24 cellular contexts compared by ENCODE assay signal in the genomic region with DNA sequence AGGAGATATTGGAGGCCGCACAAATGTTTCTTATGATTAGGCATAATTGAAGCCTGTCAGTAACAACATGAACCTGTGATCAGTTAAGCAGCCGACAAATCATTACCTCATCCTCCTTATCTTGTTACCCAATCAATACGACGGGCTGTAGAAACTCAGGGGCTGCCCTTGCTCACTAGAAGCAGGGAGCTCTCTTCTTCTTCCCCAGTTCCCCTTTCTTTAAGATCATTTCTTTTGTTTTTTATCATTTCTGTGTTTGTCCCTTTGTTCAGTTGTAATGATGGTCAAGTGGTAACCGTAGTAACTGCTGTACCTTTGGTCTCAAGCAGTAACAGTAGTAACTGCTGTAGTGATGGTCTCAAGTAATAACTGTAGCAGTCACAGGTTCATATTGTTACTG. TPM values are rescaled to one million over a fixed set of nuclear protein-coding genes. Genes with fewer than 3 reads are reported as not detected.
DNase-seq lines count a peak whose midpoint lies in the region; ATAC-seq, FAIRE-seq and TF ChIP-seq lines count a peak whose summit lies in the region.
"Had no signal": no experiment of that assay in that cellular context is flagged by ENCODE, and none has a peak within 500 bp of the region (broad histone marks: within the 10 kb centered on the region; RNA-seq: fewer than 3 reads in every experiment).

No MANE protein-coding gene starts in this region.

- H3K79me2 ChIP-seq in endothelial cell of umbilical vein (ENCODE audit: control insufficient read depth, insufficient read depth, low read length), result no peaks in the 10 kb centered on the region

- H2AFZ ChIP-seq in endothelial cell of umbilical vein (ENCODE audit: low read depth, low read length), result no peak overlapping the region
- H2AFZ ChIP-seq: PC-9 had no signal

- no peak for FAIRE-seq in endothelial cell of umbilical vein (lab: Jason Lieb, UNC)
- FAIRE-seq: H1 had no signal

- CTCF ChIA-PET in CD8-positive, alpha-beta T cell (lab: Charles Lee), result no interaction called here
- CTCF ChIA-PET in endothelial cell of umbilical vein (lab: Charles Lee), result interaction anchor here (6.6 kb wide), 1 partner anchor 249 kb away, joined by 102 read pairs; no protein-coding TSS in a partner anchor

- intact Hi-C loops in CD8-positive, alpha-beta T cell (cut with DNase I, micrococcal nuclease), result no loop called here
- intact Hi-C loops in endothelial cell of umbilical vein (cut with micrococcal nuclease), result no loop called here
- intact Hi-C loops in head of caudate nucleus (cut with DNase I), result no loop called here
- intact Hi-C loops in posterior vena cava (cut with DNase I), result no loop called here

- BruUV-seq in endothelial cell of umbilical vein (replicated peaks; lab: Mats Ljungman, UMichigan), result no TSS peak

- no peak for TF ChIP-seq POLR2A in endothelial cell of umbilical vein (IDR thresholded peaks at IDR 0.05; ENCODE audit: low read depth, low read length)

- H3K36me3 ChIP-seq in CD8-positive, alpha-beta T cell (ENCODE audit: insufficient read depth, low read length), result no peaks in the 10 kb centered on the region
- no peaks in the 10 kb centered on the region for H3K36me3 ChIP-seq in endothelial cell of umbilical vein (ENCODE audit: control insufficient read depth in 2 of 2, extremely low read depth in 1 of 2, insufficient read depth in 2 of 2, low read length in 2 of 2)
- H3K36me3 ChIP-seq: SJCRH30, tibial nerve had no signal

- no peaks in the 10 kb centered on the region for H4K20me1 ChIP-seq in endothelial cell of umbilical vein (replicated peaks; ENCODE audit: control insufficient read depth, extremely low read depth, insufficient read depth, low read length)

- no peaks in the 10 kb centered on the region for H3K27me3 ChIP-seq in CD8-positive, alpha-beta T cell (ENCODE audit: insufficient read depth, low read length)
- H3K27me3 ChIP-seq in HL-60 (ENCODE audit: insufficient read depth, poor library complexity, severe bottlenecking) (no peaks in the 10 kb centered on the region), endothelial cell of umbilical vein (ENCODE audit: control insufficient read depth in 2 of 2, insufficient read depth in 2 of 2, low read length in 2 of 2) (peaks cover 23 to 32% of the 10 kb centered on the region in 2 experiments)
- H3K27me3 ChIP-seq: SJCRH30 had no signal

- H3K27ac Mint-ChIP-seq in CD8-positive, alpha-beta T cell, result no peak overlapping the region
- H3K27ac Mint-ChIP-seq: activated T-helper 2 cell treated with anti-CD3 and anti-CD28 coated beads, Interferon-gamma antibody, Interleukin-2, Interleukin-4, amounts not matched to agents 10 μg/mL and 5 μg/mL and 100 μg/mL, durations not matched to agents 14 hours and 24 hours and 36 hours; CD4-positive, alpha-beta memory T cell; nephron progenitor cell; stimulated activated naive CD8-positive, alpha-beta T cell treated with anti-CD3 and anti-CD28 coated beads, Interleukin-15, Interleukin-2, amounts not matched to agents 100 ng/mL and 50 ng/mL, for 24 hours had no signal

- no peaks in the 10 kb centered on the region for H3K36me3 Mint-ChIP-seq in CD8-positive, alpha-beta T cell
- H3K36me3 Mint-ChIP-seq: CD4-positive, alpha-beta memory T cell had no signal

- dilution Hi-C loops in endothelial cell of umbilical vein (cut with MboI; ENCODE audit: extremely low pct_ligation_motif_present, low sequenced_read_pairs), result no loop called here

- H3K4me2 ChIP-seq in endothelial cell of umbilical vein (ENCODE audit: insufficient read depth, low read length), result no peak overlapping the region
- H3K4me2 ChIP-seq: PC-9 had no signal

- peaks cover 10% of the 10 kb centered on the region for H3K4me1 ChIP-seq in CD8-positive, alpha-beta T cell (ENCODE audit: insufficient read depth, low read length)
- peaks cover 2% of the 10 kb centered on the region for H3K4me1 ChIP-seq in endothelial cell of umbilical vein (ENCODE audit: control insufficient read depth, extremely low read depth, insufficient read depth, low read length)
- H3K4me1 ChIP-seq: psoas muscle, SJCRH30 had no signal

- POLR2A ChIA-PET in CD8-positive, alpha-beta T cell (lab: Charles Lee), result no interaction called here
- POLR2A ChIA-PET in endothelial cell of umbilical vein (lab: Charles Lee), result no interaction called here

- H3K27ac ChIP-seq in CD8-positive, alpha-beta T cell (ENCODE audit: low read depth, low read length), result no peak overlapping the region
- H3K27ac ChIP-seq in HL-60 (replicated peaks) (peak overlapping the region; percentile 54), endothelial cell of umbilical vein (ENCODE audit: insufficient read depth, low read depth, low read length) (no peak overlapping the region)
- H3K27ac ChIP-seq: PC-9, psoas muscle, SJCRH30, tibial nerve had no signal

- ATAC-seq in CD8-positive, alpha-beta T cell, result peak; percentile 49
- ATAC-seq in HG02970 (IDR thresholded peaks at IDR 0.05; ENCODE audit: low FRiP score, unreplicated experiment) (no peak), GM19324 (IDR thresholded peaks at IDR 0.05; ENCODE audit: low FRiP score, unreplicated experiment) (no peak)
- ATAC-seq: left cardiac atrium, psoas muscle had no signal

- no peak for TF ChIP-seq CTCF in CD8-positive, alpha-beta T cell (IDR thresholded peaks at IDR 0.05)
- TF ChIP-seq CTCF in HL-60 (IDR thresholded peaks at IDR 0.05; ENCODE audit: insufficient read depth, low read length) (no peak), endothelial cell of umbilical vein (IDR thresholded peaks at IDR 0.05; ENCODE audit: extremely low read depth in 1 of 2, insufficient read depth in 1 of 2, low read depth in 1 of 2, low read length in 2 of 2) (no peak)

- no peaks in the 10 kb centered on the region for H3K9me3 Mint-ChIP-seq in CD8-positive, alpha-beta T cell
- H3K9me3 Mint-ChIP-seq: activated T-helper 2 cell treated with anti-CD3 and anti-CD28 coated beads, Interferon-gamma antibody, Interleukin-2, Interleukin-4, amounts not matched to agents 10 μg/mL and 5 μg/mL and 100 μg/mL, durations not matched to agents 14 hours and 24 hours and 36 hours; CD4-positive, alpha-beta memory T cell; nephron progenitor cell; stimulated activated naive CD8-positive, alpha-beta T cell treated with anti-CD3 and anti-CD28 coated beads, Interleukin-15, Interleukin-2, amounts not matched to agents 100 ng/mL and 50 ng/mL, for 24 hours had no signal

- H3K4me3 Mint-ChIP-seq in CD8-positive, alpha-beta T cell, result no peak overlapping the region
- H3K4me3 Mint-ChIP-seq: nephron progenitor cell; stimulated activated naive CD8-positive, alpha-beta T cell treated with anti-CD3 and anti-CD28 coated beads, Interleukin-15, Interleukin-2, amounts not matched to agents 100 ng/mL and 50 ng/mL, for 24 hours had no signal

- DNase-seq in CD8-positive, alpha-beta T cell, result peak in 1 of 7 experiments; percentile 1
- DNase-seq in HL-60 (ENCODE audit: low read depth in 1 of 2, low spot score in 1 of 2) (peak; percentile 81 to 87), SIG-M5 (lab: John Stamatoyannopoulos, UW) (peak; percentile 80), endothelial cell of umbilical vein (ENCODE audit: low read depth, low spot score) (no peak), head of caudate nucleus (no peak), posterior vena cava (ENCODE audit: low spot score) (no peak)
- DNase-seq: effector memory CD4-positive, alpha-beta T cell; left cardiac atrium; NCI-H1436 treated with DMSO at 0.1 percent for 48 hours; NCI-H526 treated with DMSO at 0.1 percent for 48 hours; nephron progenitor cell; PC-9; psoas muscle; SJCRH30; stimulated activated CD4-positive, alpha-beta T cell treated with anti-CD3 and anti-CD28 coated beads, Interleukin-2, amount 100 ng/mL, for 24 hours had no signal

- peaks cover 28% of the 10 kb centered on the region for H3K27me3 Mint-ChIP-seq in CD8-positive, alpha-beta T cell (ENCODE audit: low read depth)

- no peak overlapping the region for H3K9ac ChIP-seq in endothelial cell of umbilical vein (replicated peaks; ENCODE audit: extremely low read depth, insufficient read depth, low read length)

- no peaks in the 10 kb centered on the region for H3K9me3 ChIP-seq in CD8-positive, alpha-beta T cell (ENCODE audit: low read length)
- H3K9me3 ChIP-seq in endothelial cell of umbilical vein (replicated peaks; ENCODE audit: control insufficient read depth, insufficient read depth, low read length), result no peaks in the 10 kb centered on the region
- H3K9me3 ChIP-seq: psoas muscle, SJCRH30, tibial nerve had no signal

- no peak overlapping the region for H3K4me3 ChIP-seq in CD8-positive, alpha-beta T cell (ENCODE audit: low read depth, low read length)
- H3K4me3 ChIP-seq in HL-60 (replicated peaks; ENCODE audit: insufficient read depth, low read length) (no peak overlapping the region), endothelial cell of umbilical vein (replicated peaks in 1 of 3; ENCODE audit: insufficient read depth in 1 of 3, low read depth in 1 of 3, low read length in 3 of 3) (no peak overlapping the region)
- H3K4me3 ChIP-seq: PC-9, psoas muscle, SJCRH30, tibial nerve had no signal

- H3K9me1 ChIP-seq in endothelial cell of umbilical vein (replicated peaks; ENCODE audit: control insufficient read depth, extremely low read depth, insufficient read depth, low read length), result no peaks in the 10 kb centered on the region

- peaks cover 11% of the 10 kb centered on the region for H3K4me1 Mint-ChIP-seq in CD8-positive, alpha-beta T cell (ENCODE audit: low read depth)

RNA-seq across cellular contexts. Expression of a gene that starts 13.8 kb away (rescaled TPM):
- under 1 TPM; 0.31 to 0.46 TPM for total RNA-seq in CD8-positive, alpha-beta T cell
- not detected in 2 replicates for total RNA-seq in endothelial cell of umbilical vein
- not detected in 2 replicates for polyA plus RNA-seq in endothelial cell of umbilical vein
- not detected in 2 replicates for polyA plus RNA-seq in endothelial cell of umbilical vein (2011; cell fraction: cytosol; rRNA removed)
- polyA plus RNA-seq in endothelial cell of umbilical vein (2011; cell fraction: nucleus; rRNA removed), result not detected in 2 replicates
- 0.20 and 0.24 TPM in 2 replicates for polyA plus RNA-seq in endothelial cell of umbilical vein (2012)
- polyA minus RNA-seq in endothelial cell of umbilical vein, result 2.8 and 3.0 TPM in 2 replicates
- not detected for polyA minus RNA-seq in endothelial cell of umbilical vein (2011; cell fraction: cytosol; rRNA and poly(A)+ RNA removed)
- polyA minus RNA-seq in endothelial cell of umbilical vein (2011; cell fraction: nucleus; rRNA and poly(A)+ RNA removed), result not detected in 2 replicates
- 10 to 100 TPM; 60.8 to 93.7 TPM for total RNA-seq in posterior vena cava
- total RNA-seq: glomerular endothelial cell had no signal
- polyA plus RNA-seq: CD4-positive, alpha-beta memory T cell had no signal

RNA-seq across cellular contexts. Expression of a gene that starts 32.9 kb away (rescaled TPM):
- total RNA-seq in CD8-positive, alpha-beta T cell, result under 1 TPM; 0.17 to 0.30 TPM
- 0.13 TPM in 1 of 2 replicates, not detected in the other for total RNA-seq in endothelial cell of umbilical vein
- 0.03 and 0.10 TPM in 2 replicates for polyA plus RNA-seq in endothelial cell of umbilical vein
- polyA plus RNA-seq in endothelial cell of umbilical vein (2011; cell fraction: cytosol; rRNA removed), result 0.04 and 0.13 TPM in 2 replicates
- 0.07 and 0.08 TPM in 2 replicates for polyA plus RNA-seq in endothelial cell of umbilical vein (2011; cell fraction: nucleus; rRNA removed)
- polyA plus RNA-seq in endothelial cell of umbilical vein (2012), result 0.07 TPM in 1 of 2 replicates, not detected in the other
- 0.13 and 0.51 TPM in 2 replicates for polyA minus RNA-seq in endothelial cell of umbilical vein
- not detected for polyA minus RNA-seq in endothelial cell of umbilical vein (2011; cell fraction: cytosol; rRNA and poly(A)+ RNA removed)
- polyA minus RNA-seq in endothelial cell of umbilical vein (2011; cell fraction: nucleus; rRNA and poly(A)+ RNA removed), result 0.19 TPM in 1 of 2 replicates, not detected in the other
- total RNA-seq in posterior vena cava, result 1 to 10 TPM; 6.4 to 6.7 TPM

RNA-seq across cellular contexts. Expression of a gene that starts 58.1 kb away (rescaled TPM):
- under 1 TPM; 0.98 to 1.00 TPM for total RNA-seq in CD8-positive, alpha-beta T cell
- total RNA-seq in endothelial cell of umbilical vein (not detected in 2 replicates), posterior vena cava (10 to 100 TPM; 41.0 to 64.2 TPM)
- polyA plus RNA-seq in endothelial cell of umbilical vein, result not detected in 2 replicates
- polyA plus RNA-seq in endothelial cell of umbilical vein (2011; cell fraction: cytosol; rRNA removed), result not detected in 2 replicates
- not detected in 2 replicates for polyA plus RNA-seq in endothelial cell of umbilical vein (2011; cell fraction: nucleus; rRNA removed)
- not detected in 2 replicates for polyA plus RNA-seq in endothelial cell of umbilical vein (2012)
- not detected in 2 replicates for polyA minus RNA-seq in endothelial cell of umbilical vein
- not detected for polyA minus RNA-seq in endothelial cell of umbilical vein (2011; cell fraction: cytosol; rRNA and poly(A)+ RNA removed)
- not detected in 2 replicates for polyA minus RNA-seq in endothelial cell of umbilical vein (2011; cell fraction: nucleus; rRNA and poly(A)+ RNA removed)
- total RNA-seq: activated T-helper 2 cell treated with anti-CD3 and anti-CD28 coated beads, Interferon-gamma antibody, Interleukin-2, Interleukin-4, amounts not matched to agents 10 μg/mL and 5 μg/mL and 100 μg/mL, durations not matched to agents 14 hours and 24 hours and 36 hours; glomerular endothelial cell; H1; PC-9; SJCRH30; T-helper 2 cell treated with Interferon-gamma antibody and Interleukin-4, amounts not matched to agents 100 ng/mL and 5 ng/mL, for 36 hours had no signal
- polyA plus RNA-seq: H1 had no signal

Comparison
In these comparisons a context has a peak if more than half of its experiments do, and no peak if none do; other contexts are left out.
1. DNase-seq: peak in HL-60 (2 of 2) and SIG-M5 (single experiment); none in endothelial cell of umbilical vein (single experiment), head of caudate nucleus (0 of 42) and posterior vena cava (single experiment).
2. RNA of a gene that starts 13.8 kb away (total RNA-seq): 60.8 to 93.7 TPM in posterior vena cava; 0.31 to 0.46 TPM in CD8-positive, alpha-beta T cell and not detected in endothelial cell of umbilical vein; every median in the first group is over 10 times any median in the second.
3. RNA of a gene that starts 58.1 kb away (total RNA-seq): 41.0 to 64.2 TPM in posterior vena cava; 0.98 to 1.00 TPM in CD8-positive, alpha-beta T cell and not detected in endothelial cell of umbilical vein; every median in the first group is over 10 times any median in the second.